ENCODE assay signal across 17 cellular contexts in genomic region chr2:240467149-240467642, GRCh38. TPM values are rescaled to one million over a fixed set of nuclear protein-coding genes. Genes with fewer than 3 reads are reported as not detected.
DNase-seq lines count a peak whose midpoint lies in the region; ATAC-seq and TF ChIP-seq lines count a peak whose summit lies in the region.
"Had no signal": no experiment of that assay in that cellular context is flagged by ENCODE, and none has a peak within 500 bp of the region (broad histone marks: within the 10 kb centered on the region; RNA-seq: fewer than 3 reads in every experiment).

No MANE protein-coding gene starts in this region.

- no peaks in the 10 kb centered on the region for H3K4me1 Mint-ChIP-seq in activated CD4-positive, alpha-beta T cell treated with anti-CD3 and anti-CD28 coated beads, Interleukin-2, amount 10 ng/mL, durations not matched to agents 7 days and 5 days
- H3K4me1 Mint-ChIP-seq in CD14-positive monocyte (peaks cover 8% of the 10 kb centered on the region), chondrocyte (ENCODE audit: low read depth) (peaks cover 11% of the 10 kb centered on the region)
- H3K4me1 Mint-ChIP-seq: activated naive CD4-positive, alpha-beta T cell treated with anti-CD3 and anti-CD28 coated beads, Interleukin-2, amount 50 U/mL, for 24 hours; CD8-positive, alpha-beta memory T cell had no signal

- no peak for TF ChIP-seq POLR2A in ovary (IDR thresholded peaks at IDR 0.05)

- no peaks in the 10 kb centered on the region for H3K4me1 ChIP-seq in ovary (ENCODE audit: insufficient read depth)

- H3K27ac Mint-ChIP-seq in activated CD4-positive, alpha-beta T cell treated with anti-CD3 and anti-CD28 coated beads, Interleukin-2, amount 10 ng/mL, durations not matched to agents 7 days and 5 days, result no peak overlapping the region
- H3K27ac Mint-ChIP-seq in CD14-positive monocyte, result no peak overlapping the region
- no peak overlapping the region for H3K27ac Mint-ChIP-seq in chondrocyte (ENCODE audit: unreplicated experiment)
- H3K27ac Mint-ChIP-seq: activated naive CD4-positive, alpha-beta T cell treated with anti-CD3 and anti-CD28 coated beads, Interleukin-2, amount 50 U/mL, for 24 hours; CD8-positive, alpha-beta memory T cell; memory B cell had no signal

- TF ChIP-seq EP300 in ovary (IDR thresholded peaks at IDR 0.05), result no peak

- no peaks in the 10 kb centered on the region for H3K9me3 ChIP-seq in ovary

- TF ChIP-seq CTCF in CD14-positive monocyte (IDR thresholded peaks at IDR 0.05) (no peak), chondrocyte (IDR thresholded peaks at IDR 0.05) (no peak), ovary (IDR thresholded peaks at IDR 0.05) (no peak)

- no peak overlapping the region for H3K27ac ChIP-seq in ovary
- H3K27ac ChIP-seq: HL-60 had no signal

- peak; percentile 4 for DNase-seq in activated CD4-positive, alpha-beta T cell treated with anti-CD3 and anti-CD28 coated beads, Interleukin-2, amount 10 ng/mL, durations not matched to agents 7 days and 5 days
- DNase-seq in activated CD4-positive, alpha-beta T cell treated with anti-CD3 and anti-CD28 coated beads, Interleukin-2, amount 50 U/mL, for 48 hours, result no peak
- peak; percentile 31 for DNase-seq in CD14-positive monocyte (ENCODE audit: low spot score)
- peak; percentile 77 for DNase-seq in chondrocyte (ENCODE audit: low spot score)
- peak in 3 of 5 donors; percentile 10 to 25 (median 19) for DNase-seq in ovary
- DNase-seq in glomerular visceral epithelial cell (ENCODE audit: extremely low spot score), result no peak
- no peak for DNase-seq in NCI-H2081 treated with DMSO at 0.1 percent for 48 hours (lab: John Stamatoyannopoulos, UW)
- DNase-seq: effector memory CD4-positive, alpha-beta T cell; NCI-H1105; NCI-H345 had no signal

- POLR2A ChIA-PET in activated CD4-positive, alpha-beta T cell treated with anti-CD3 and anti-CD28 coated beads, Interleukin-2, amount 10 ng/mL, durations not matched to agents 7 days and 5 days (lab: Charles Lee), result no interaction called here

- peaks cover 2% of the 10 kb centered on the region for H3K9me3 Mint-ChIP-seq in activated CD4-positive, alpha-beta T cell treated with anti-CD3 and anti-CD28 coated beads, Interleukin-2, amount 10 ng/mL, durations not matched to agents 7 days and 5 days
- H3K9me3 Mint-ChIP-seq in CD14-positive monocyte, result no peaks in the 10 kb centered on the region
- H3K9me3 Mint-ChIP-seq in chondrocyte (ENCODE audit: low read depth), result no peaks in the 10 kb centered on the region
- H3K9me3 Mint-ChIP-seq: activated naive CD4-positive, alpha-beta T cell treated with anti-CD3 and anti-CD28 coated beads, Interleukin-2, amount 50 U/mL, for 24 hours had no signal

- no peaks in the 10 kb centered on the region for H3K36me3 Mint-ChIP-seq in activated CD4-positive, alpha-beta T cell treated with anti-CD3 and anti-CD28 coated beads, Interleukin-2, amount 10 ng/mL, durations not matched to agents 7 days and 5 days (ENCODE audit: low read depth)
- H3K36me3 Mint-ChIP-seq in CD14-positive monocyte, result peaks cover 2 to 3% of the 10 kb centered on the region in 2 donors
- H3K36me3 Mint-ChIP-seq in chondrocyte (ENCODE audit: low read depth), result peaks cover 15% of the 10 kb centered on the region

- CTCF ChIA-PET in activated CD4-positive, alpha-beta T cell treated with anti-CD3 and anti-CD28 coated beads, Interleukin-2, amount 10 ng/mL, durations not matched to agents 7 days and 5 days (lab: Charles Lee), result no interaction called here

- H3K4me3 ChIP-seq in ovary, result no peak overlapping the region
- H3K4me3 ChIP-seq: K562, smooth muscle cell had no signal

- no peaks in the 10 kb centered on the region for H3K27me3 Mint-ChIP-seq in activated CD4-positive, alpha-beta T cell treated with anti-CD3 and anti-CD28 coated beads, Interleukin-2, amount 10 ng/mL, durations not matched to agents 7 days and 5 days
- peaks cover 0 to 4% (median 0%) of the 10 kb centered on the region in 3 donors for H3K27me3 Mint-ChIP-seq in CD14-positive monocyte (ENCODE audit: low read depth in 3 of 3)
- no peaks in the 10 kb centered on the region for H3K27me3 Mint-ChIP-seq in chondrocyte (ENCODE audit: low read depth)
- H3K27me3 Mint-ChIP-seq: activated naive CD4-positive, alpha-beta T cell treated with anti-CD3 and anti-CD28 coated beads, Interleukin-2, amount 50 U/mL, for 24 hours; memory B cell had no signal

- intact Hi-C loops in CD14-positive monocyte (cut with micrococcal nuclease) (no loop called here), ovary (cut with DNase I) (no loop called here)

- ATAC-seq in GM18520 (IDR thresholded peaks at IDR 0.05; ENCODE audit: unreplicated experiment), result no peak

- no peak overlapping the region for H3K4me3 Mint-ChIP-seq in activated CD4-positive, alpha-beta T cell treated with anti-CD3 and anti-CD28 coated beads, Interleukin-2, amount 10 ng/mL, durations not matched to agents 7 days and 5 days
- H3K4me3 Mint-ChIP-seq in CD14-positive monocyte (no peak overlapping the region), chondrocyte (ENCODE audit: unreplicated experiment) (no peak overlapping the region)
- H3K4me3 Mint-ChIP-seq: activated naive CD4-positive, alpha-beta T cell treated with anti-CD3 and anti-CD28 coated beads, Interleukin-2, amount 50 U/mL, for 24 hours; CD8-positive, alpha-beta memory T cell; memory B cell had no signal

- no peaks in the 10 kb centered on the region for H3K36me3 ChIP-seq in ovary

- no peaks in the 10 kb centered on the region for H3K27me3 ChIP-seq in ovary

- 72 to 83% (median 81%) methylated on average over 12 of the region's 12 CpGs for WGBS in ovary, 3 donors

RNA-seq across cellular contexts. Expression of gene GPC1, which starts 31.7 kb away (rescaled TPM):
- total RNA-seq in activated CD4-positive, alpha-beta T cell treated with anti-CD3 and anti-CD28 coated beads, Interleukin-2, amount 10 ng/mL, durations not matched to agents 7 days and 5 days, result 1 to 10 TPM; 7.3 to 7.5 TPM
- polyA plus RNA-seq in CD14-positive monocyte (not detected), ovary (10 to 100 TPM in 1 of 2 donors, 1 to 10 TPM in 1; 2.9 to 63.3 TPM)
- total RNA-seq in chondrocyte (261 to 354 TPM (median 264 TPM) in 3 replicates), ovary (100 to 1,000 TPM in 1 of 7 donors, 10 to 100 TPM in 6; 27.2 to 149 (median 73.3) TPM)

Comparison
In these comparisons a context has a peak if more than half of its experiments do, and no peak if none do; other contexts are left out.
1. DNase-seq: peak in activated CD4-positive, alpha-beta T cell treated with anti-CD3 and anti-CD28 coated beads, Interleukin-2, amount 10 ng/mL, durations not matched to agents 7 days and 5 days (single experiment), CD14-positive monocyte (single experiment), chondrocyte (single experiment) and ovary (3 of 5); none in activated CD4-positive, alpha-beta T cell treated with anti-CD3 and anti-CD28 coated beads, Interleukin-2, amount 50 U/mL, for 48 hours (0 of 2), glomerular visceral epithelial cell (single experiment) and NCI-H2081 treated with DMSO at 0.1 percent for 48 hours (single experiment).